In genomic region chr14:103095210-103095778, GRCh38 we compare ENCODE assay signal across 1 cellular context.
TF ChIP-seq lines count a peak whose summit lies in the region.

No MANE protein-coding gene starts in this region.

TF ChIP-seq in H1, 55 proteins besides CTCF, POLR2A, EP300 and RAD21:
- TF ChIP-seq MAX (IDR thresholded peaks at IDR 0.05) (no peak), BCL11A (IDR thresholded peaks at IDR 0.05; ENCODE audit: low read depth in 2 of 2, low read length in 2 of 2) (no peak), CBX8 (IDR thresholded peaks at IDR 0.05; ENCODE audit: borderline replicate concordance, low read depth, low read length) (no peak), SRF (IDR thresholded peaks at IDR 0.05; ENCODE audit: low read depth, low read length) (no peak), POLR2AphosphoS5 (IDR thresholded peaks at IDR 0.05; ENCODE audit: low read depth, low read length) (no peak), SP2 (IDR thresholded peaks at IDR 0.05; ENCODE audit: low read length) (no peak), NANOG (IDR thresholded peaks at IDR 0.05; ENCODE audit: insufficient read depth, low read depth, low read length, poor library complexity, severe bottlenecking) (no peak), RFX5 (IDR thresholded peaks at IDR 0.05; ENCODE audit: borderline replicate concordance, low read depth, low read length) (no peak), GTF2F1 (IDR thresholded peaks at IDR 0.05; ENCODE audit: borderline replicate concordance, low read depth, low read length) (no peak), BACH1 (IDR thresholded peaks at IDR 0.05; ENCODE audit: low read length) (no peak), HDAC6 (IDR thresholded peaks at IDR 0.05; ENCODE audit: low read depth, low read length) (no peak), POU5F1 (IDR thresholded peaks at IDR 0.05; ENCODE audit: low read depth, low read length) (no peak), MAFK (IDR thresholded peaks at IDR 0.05; ENCODE audit: low read depth, low read length) (no peak), EZH2 (IDR thresholded peaks at IDR 0.05; ENCODE audit: low read depth, low read length, severe bottlenecking) (no peak), SIX5 (IDR thresholded peaks at IDR 0.05; ENCODE audit: low read depth, low read length) (no peak), SIRT6 (IDR thresholded peaks at IDR 0.05; ENCODE audit: low read length) (no peak), ATF2 (IDR thresholded peaks at IDR 0.05; ENCODE audit: low read length) (no peak)
